Comparison of ENCODE assay signal across 7 cellular contexts in genomic region chr7:103151993-103152671, GRCh38. TPM values are rescaled to one million over a fixed set of nuclear protein-coding genes. Genes with fewer than 3 reads are reported as not detected.
DNase-seq lines count a peak whose midpoint lies in the region; ATAC-seq, FAIRE-seq and TF ChIP-seq lines count a peak whose summit lies in the region.
"Not testable (repeated sequence)": the region's sequence is repeated elsewhere in the genome, so short reads cannot be mapped to it uniquely, and the experiment has no call there.

No MANE protein-coding gene starts in this region.

- FAIRE-seq in K562 (lab: Jason Lieb, UNC), result peak; percentile 26

- not testable (repeated sequence) for H3K9me2 ChIP-seq in hepatocyte (replicated peaks; ENCODE audit: insufficient read depth)

- not testable (repeated sequence) for TF ChIP-seq RAD21 in K562 (CRISPR knock-in tag; conservative IDR thresholded peaks at IDR 0.05 in 1 of 2, IDR thresholded peaks at IDR 0.05 in 1 of 2)

- TF ChIP-seq CTCF in K562 (IDR thresholded peaks at IDR 0.05 in 2 of 3, conservative IDR thresholded peaks at IDR 0.05 in 1 of 3; ENCODE audit: insufficient read depth in 2 of 3, low read depth in 1 of 3, low read length in 3 of 3); hepatocyte (IDR thresholded peaks at IDR 0.05; ENCODE audit: poor library complexity); mucosa of descending colon (IDR thresholded peaks at IDR 0.05); progenitor cell of endocrine pancreas (IDR thresholded peaks at IDR 0.05; ENCODE audit: unreplicated experiment): not testable (repeated sequence)

- CTCF ChIA-PET in K562 (lab: Yijun Ruan, JAX; ENCODE audit: low intra/inter-chr PET ratio), result not testable (repeated sequence)

- not testable (repeated sequence) for TF ChIP-seq POLR2A in K562 (conservative IDR thresholded peaks at IDR 0.05)

- not testable (repeated sequence) for H3K9me3 Mint-ChIP-seq in progenitor cell of endocrine pancreas (ENCODE audit: low read depth)

- DNase-seq in DMS53 (lab: John Stamatoyannopoulos, UW) (peak; percentile 56), LoVo (ENCODE audit: low spot score) (peak; percentile 58), SW480 (ENCODE audit: low spot score) (peak; percentile 83), K562 (ENCODE audit: extremely low read depth in 1 of 4, low spot score in 3 of 4) (peak in 1 of 4 experiments; percentile 41), hepatocyte (ENCODE audit: low spot score) (peak; percentile 32), mucosa of descending colon (peak in 1 of 3 donors; percentile 79)
- not testable (repeated sequence) for DNase-seq in progenitor cell of endocrine pancreas (ENCODE audit: low spot score, unreplicated experiment)

- intact Hi-C loops in K562 (cut with micrococcal nuclease); mucosa of descending colon (cut with DNase I, micrococcal nuclease): not testable (repeated sequence)

- H3K27me3 Mint-ChIP-seq in progenitor cell of endocrine pancreas, result not testable (repeated sequence)

- peak overlapping the region; percentile 56; the same call in 1 of the 2 replicates for H3K4me2 ChIP-seq in K562 (ENCODE audit: insufficient read depth, low read length)
- not testable (repeated sequence) for H3K4me2 ChIP-seq in hepatocyte

- H3K4me3 Mint-ChIP-seq in progenitor cell of endocrine pancreas (ENCODE audit: low read depth), result not testable (repeated sequence)

- peaks cover 33% of the 10 kb centered on the region for H3K4me1 Mint-ChIP-seq in progenitor cell of endocrine pancreas (ENCODE audit: low read depth)

- H4K20me1 ChIP-seq in K562 (replicated peaks; ENCODE audit: control insufficient read depth, insufficient read depth, low read length); hepatocyte (ENCODE audit: insufficient read depth, poor library complexity, severe bottlenecking): not testable (repeated sequence)

- POLR2A ChIA-PET in K562 (lab: Yijun Ruan, JAX), result interaction anchor here (0.6 to 1.7 kb wide), 2 partner anchors 11 to 1935 kb away, joined by 3 to 5 read pairs; no protein-coding TSS in a partner anchor

- peak; percentile 47 for TF ChIP-seq EP300 in K562 (IDR thresholded peaks at IDR 0.05; ENCODE audit: low read length)

- H3K36me3 Mint-ChIP-seq in progenitor cell of endocrine pancreas (ENCODE audit: insufficient read depth), result not testable (repeated sequence)

- in situ Hi-C loops in K562 (cut with MboI), result not testable (repeated sequence)

- H3K27ac ChIP-seq in K562 (ENCODE audit: extremely low read depth, low read depth, low read length) (peak overlapping the region; percentile 71), hepatocyte (peak overlapping the region; percentile 89)

- peak overlapping the region; percentile 36 for H3K27ac Mint-ChIP-seq in progenitor cell of endocrine pancreas

- not testable (repeated sequence) for H3K4me3 ChIP-seq in K562, hepatocyte, mucosa of descending colon

- peak overlapping the region in 1 of 2 experiments; percentile 28; a peak in 2 of 4 replicates for H3K9ac ChIP-seq in K562 (ENCODE audit: insufficient read depth in 1 of 2, low read depth in 2 of 2, low read length in 2 of 2)

- not testable (repeated sequence) for H3K9me1 ChIP-seq in K562 (ENCODE audit: control insufficient read depth, insufficient read depth, low read length)

- not testable (repeated sequence) for BruUV-seq in K562 (replicated peaks; lab: Mats Ljungman, UMichigan)

- H3K36me3 ChIP-seq in K562 (ENCODE audit: control insufficient read depth, insufficient read depth, low read length); hepatocyte (replicated peaks; ENCODE audit: insufficient read depth, low read depth); mucosa of descending colon (ENCODE audit: low read depth): not testable (repeated sequence)

- H3K27me3 ChIP-seq in K562 (ENCODE audit: control insufficient read depth in 2 of 2, insufficient read depth in 2 of 2, low read length in 2 of 2); hepatocyte: not testable (repeated sequence)

- peaks cover 18% of the 10 kb centered on the region for H3K79me2 ChIP-seq in K562 (ENCODE audit: control insufficient read depth, insufficient read depth, low read length)
- peaks cover 12% of the 10 kb centered on the region for H3K79me2 ChIP-seq in hepatocyte

- not testable (repeated sequence) for ATAC-seq in K562
- peak; percentile 22 for ATAC-seq in mucosa of descending colon

- H2AFZ ChIP-seq in K562 (ENCODE audit: low read depth, low read length), result peak overlapping the region; percentile 83
- not testable (repeated sequence) for H2AFZ ChIP-seq in hepatocyte

- H3K4me1 ChIP-seq in K562 (replicated peaks in 1 of 2; ENCODE audit: control insufficient read depth in 2 of 2, insufficient read depth in 2 of 2, low read length in 2 of 2) (peaks cover 22 to 31% of the 10 kb centered on the region in 2 experiments), mucosa of descending colon (ENCODE audit: low read depth) (peaks cover 21% of the 10 kb centered on the region)
- not testable (repeated sequence) for H3K4me1 ChIP-seq in hepatocyte (ENCODE audit: insufficient read depth)

- not testable (repeated sequence) for H3K9me3 ChIP-seq in K562 (replicated peaks; ENCODE audit: control insufficient read depth, insufficient read depth, low read depth, low read length); hepatocyte (ENCODE audit: low read depth); mucosa of descending colon

- 19% methylated on average over 8 of the region's 8 CpGs for WGBS in K562 (ENCODE audit: insufficient coverage, low coverage, missing lambda C conversion rate)
- 83% methylated on average over 8 of the region's 8 CpGs for WGBS in hepatocyte (ENCODE audit: low lambda C conversion rate, missing lambda C conversion rate)

TF ChIP-seq in K562, 482 proteins besides CTCF, POLR2A, EP300 and RAD21 (continues in another document):
- peak; percentile 75 for TF ChIP-seq LEF1 (IDR thresholded peaks at IDR 0.05)
- peak in 1 of 2 experiments; percentile 40; a peak in 1 of 4 replicates for TF ChIP-seq TRIM24 (IDR thresholded peaks at IDR 0.05)
- peak; percentile 78 for TF ChIP-seq CREM (IDR thresholded peaks at IDR 0.05; ENCODE audit: low read depth)
- 0 out of 2 replicates have a peak, but pooled peaks have one; percentile 12 for TF ChIP-seq ZBTB9 (CRISPR knock-in tag; IDR thresholded peaks at IDR 0.05)
- TF ChIP-seq NFRKB (IDR thresholded peaks at IDR 0.05; ENCODE audit: low read depth), result peak; percentile 46; the same call in 1 of the 2 replicates
- TF ChIP-seq SMARCE1 (IDR thresholded peaks at IDR 0.05), result peak; percentile 45; the same call in 1 of the 2 replicates
- not testable (repeated sequence) for TF ChIP-seq NR4A1 (CRISPR knock-in tag; IDR thresholded peaks at IDR 0.05)
- peak; percentile 52; the same call in 1 of the 2 replicates for TF ChIP-seq NR4A1 (tag; IDR thresholded peaks at IDR 0.05)
- peak; percentile 74 for TF ChIP-seq CBFA2T3 (IDR thresholded peaks at IDR 0.05)

RNA-seq across cellular contexts. Expression of gene NAPEPLD, which starts 3.2 kb away (rescaled TPM):
- 24.9 and 78.6 TPM in 2 replicates for total RNA-seq in K562 (2011; cell fraction: chromatin; rRNA removed; ENCODE audit: low replicate concordance)
- total RNA-seq in K562 (2011; cell fraction: nucleolus; rRNA removed), result 16.2 and 17.8 TPM in 2 replicates
- total RNA-seq in K562 (2011; cell fraction: nucleoplasm; rRNA removed), result 32.8 and 53.8 TPM in 2 replicates
- 3.2 and 3.7 TPM in 2 replicates for total RNA-seq in K562 (2014; rRNA removed)
- 7.5 and 8.5 TPM in 2 replicates for total RNA-seq in K562 (2014; rRNA removed; fragmentation: Illumina TruSeq; extraction: Trizol)
- total RNA-seq in K562 (2015; rRNA removed; fragmentation: Illumina TruSeq; extraction: Trizol), result 6.4 and 7.6 TPM in 2 replicates
- total RNA-seq in K562 (2021), result 7.7 and 8.4 TPM in 2 replicates
- 9.9 and 11.0 TPM in 2 replicates for polyA plus RNA-seq in K562 (2011; rRNA removed)
- polyA plus RNA-seq in K562 (2011; cell fraction: cytosol; rRNA removed), result 2.3 and 4.9 TPM in 2 replicates
- 22.0 and 24.8 TPM in 2 replicates for polyA plus RNA-seq in K562 (2011; cell fraction: nucleus; rRNA removed)
- polyA plus RNA-seq in K562 (2012), result 5.8 and 7.7 TPM in 2 replicates
- 5.9 and 7.1 TPM in 2 replicates for polyA plus RNA-seq in K562 (2014; fragmentation: Illumina TruSeq; extraction: Trizol)
- polyA plus RNA-seq in K562 (2014; fragmentation: Nextera tagmentation; extraction: Ambion mirVana), result 1 to 10 TPM; 5.7 to 7.7 TPM
- 5.6 and 6.9 TPM in 2 replicates for polyA plus RNA-seq in K562 (2014; rRNA removed)
- 12.4 and 15.3 TPM in 2 replicates for polyA minus RNA-seq in K562 (2011; rRNA and poly(A)+ RNA removed)
- 2.4 and 5.5 TPM in 2 replicates for polyA minus RNA-seq in K562 (2011; cell fraction: cytosol; rRNA and poly(A)+ RNA removed)
- polyA minus RNA-seq in K562 (2011; cell fraction: nucleus; rRNA and poly(A)+ RNA removed), result 12.9 and 16.0 TPM in 2 replicates
- total RNA-seq in hepatocyte, result 11.0 and 17.3 TPM in 2 replicates
- 12.0 and 12.9 TPM in 2 replicates for polyA plus RNA-seq in hepatocyte
- 10 to 100 TPM; 43.9 to 71.0 (median 45.9) TPM for total RNA-seq in mucosa of descending colon
- 17.4 and 18.2 TPM in 2 replicates for total RNA-seq in progenitor cell of endocrine pancreas
